Comparison of ENCODE assay signal across 16 cellular contexts in the genomic region with DNA sequence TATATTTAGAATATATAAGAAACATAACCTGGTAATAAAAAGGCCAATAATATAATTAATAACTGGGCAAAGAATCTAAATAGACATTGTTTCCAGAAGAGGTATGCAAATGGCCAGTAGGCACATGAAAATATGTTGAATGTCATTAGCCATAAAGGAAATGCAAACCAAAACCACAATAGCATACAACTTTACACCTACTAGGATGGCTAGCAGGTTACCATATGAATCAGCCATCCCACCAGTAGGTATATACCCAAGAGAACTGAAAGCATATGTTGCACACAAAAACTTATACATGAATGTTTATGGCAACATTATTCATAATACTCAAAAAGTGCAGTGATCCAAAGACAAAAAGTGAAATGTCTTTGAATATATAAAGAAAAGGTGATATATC. TPM values are rescaled to one million over a fixed set of nuclear protein-coding genes. Genes with fewer than 3 reads are reported as not detected.
DNase-seq lines count a peak whose midpoint lies in the region; ATAC-seq and TF ChIP-seq lines count a peak whose summit lies in the region.
"Had no signal": no experiment of that assay in that cellular context is flagged by ENCODE, and none has a peak within 500 bp of the region (broad histone marks: within the 10 kb centered on the region; RNA-seq: fewer than 3 reads in every experiment).

No MANE protein-coding gene starts in this region.

- H3K79me1 ChIP-seq in H9 (ENCODE audit: insufficient read depth, low read depth, low read length, poor library complexity, severe bottlenecking) = no peaks in the 10 kb centered on the region

- no peaks in the 10 kb centered on the region for H3K23me2 ChIP-seq in H9 (ENCODE audit: insufficient read length, low read depth, low read length, poor library complexity, severe bottlenecking)

- no peaks in the 10 kb centered on the region for H3K36me3 Mint-ChIP-seq in H9 (ENCODE audit: insufficient read depth in 1 of 3, low read depth in 3 of 3)
- H3K36me3 Mint-ChIP-seq: T-cell had no signal

- no peak overlapping the region for H2BK15ac ChIP-seq in H9 (ENCODE audit: low read depth, low read length)

- TF ChIP-seq EP300 in stomach (IDR thresholded peaks at IDR 0.05) = no peak

- no peak overlapping the region for H2AFZ ChIP-seq in H9 (ENCODE audit: low read length)

- H2BK12ac ChIP-seq in H9 (ENCODE audit: insufficient read length, low read depth, low read length) = no peak overlapping the region

- H3K27me3 Mint-ChIP-seq in H9 (ENCODE audit: low read depth) = no peaks in the 10 kb centered on the region

- H3K23ac ChIP-seq in H9 (ENCODE audit: insufficient read length, low read depth, low read length) = no peak overlapping the region

- H3K9me3 ChIP-seq in H9 (ENCODE audit: control insufficient read depth, low read depth, low read length) = no peaks in the 10 kb centered on the region
- H3K9me3 ChIP-seq in stomach = no peaks in the 10 kb centered on the region
- H3K9me3 ChIP-seq: psoas muscle had no signal

- no peak for TF ChIP-seq CTCF in GM10266 (IDR thresholded peaks at IDR 0.05; ENCODE audit: control insufficient read depth, insufficient read depth, low read depth, missing control alignments)
- no peak for TF ChIP-seq CTCF in H9 (conservative IDR thresholded peaks at IDR 0.05)
- TF ChIP-seq CTCF in stomach (IDR thresholded peaks at IDR 0.05) = no peak

- no peak overlapping the region for H3K27ac Mint-ChIP-seq in H9
- H3K27ac Mint-ChIP-seq: T-cell had no signal

- no peak overlapping the region for H3T11ph ChIP-seq in H9 (ENCODE audit: low read length)

- no peaks in the 10 kb centered on the region for H3K79me2 ChIP-seq in H9 (ENCODE audit: insufficient read depth, low read length)

- no peaks in the 10 kb centered on the region; the same call in 1 of the 2 replicates for H3K4me1 ChIP-seq in H9 (ENCODE audit: insufficient read depth, low read length)
- no peaks in the 10 kb centered on the region for H3K4me1 ChIP-seq in stomach
- H3K4me1 ChIP-seq: psoas muscle had no signal

- ATAC-seq in GM19328 (IDR thresholded peaks at IDR 0.05; ENCODE audit: unreplicated experiment) (peak; percentile 77), HG02610 (IDR thresholded peaks at IDR 0.05; ENCODE audit: unreplicated experiment) (peak; percentile 95), HG03354 (IDR thresholded peaks at IDR 0.05; ENCODE audit: poor library complexity, severe bottlenecking, unreplicated experiment) (peak; percentile 90)
- ATAC-seq: esophagus mucosa, psoas muscle, T-cell had no signal

- TF ChIP-seq POLR2A in stomach (IDR thresholded peaks at IDR 0.05) = no peak

- DNase-seq in GM10266 (ENCODE audit: extremely low spot score) = peak; percentile 21
- no peak for DNase-seq in stimulated activated CD4-positive, alpha-beta T cell treated with anti-CD3 and anti-CD28 coated beads, Interleukin-2, amount 100 ng/mL, for 48 hours
- no peak for DNase-seq in inferior parietal cortex (ENCODE audit: extremely low spot score)
- no peak for DNase-seq in H9
- no peak for DNase-seq in stomach
- DNase-seq: activated CD4-positive, alpha-beta T cell treated with anti-CD3 and anti-CD28 coated beads for 4 hours; activated naive CD4-positive, alpha-beta T cell; NCI-H146; psoas muscle; substantia nigra; T-cell had no signal

- H2BK120ac ChIP-seq in H9 (ENCODE audit: low read depth, low read length, poor library complexity, severe bottlenecking) = no peak overlapping the region

- no peak overlapping the region for H3K9ac ChIP-seq in H9 (ENCODE audit: extremely low read depth, insufficient read length, low read length)

- H3K4me1 Mint-ChIP-seq in H9 = no peaks in the 10 kb centered on the region
- H3K4me1 Mint-ChIP-seq: T-cell had no signal

- H4K20me1 ChIP-seq in H9 (ENCODE audit: control insufficient read depth, insufficient read depth, insufficient read length) = no peaks in the 10 kb centered on the region

- H2AK5ac ChIP-seq in H9 (ENCODE audit: insufficient read length, low read length) = no peak overlapping the region

- no peak overlapping the region for H3K4ac ChIP-seq in H9 (ENCODE audit: low read depth, low read length)

- intact Hi-C loops in stomach (cut with DNase I; ENCODE audit: low total_unique reads) = no loop called here

- no peaks in the 10 kb centered on the region for H3K27me3 ChIP-seq in H9 (ENCODE audit: insufficient read depth, low read length)
- H3K27me3 ChIP-seq in stomach = no peaks in the 10 kb centered on the region

- H2BK20ac ChIP-seq in H9 (ENCODE audit: low read depth, low read length, poor library complexity, severe bottlenecking) = no peak overlapping the region

- H2BK5ac ChIP-seq in H9 (ENCODE audit: insufficient read length, low read length) = no peak overlapping the region

- no peak overlapping the region for H3K56ac ChIP-seq in H9 (ENCODE audit: insufficient read length, low read depth, low read length)

- H4K5ac ChIP-seq in H9 (ENCODE audit: insufficient read length, low read depth, low read length) = no peak overlapping the region

- no peak overlapping the region for H3K4me3 ChIP-seq in stomach
- H3K4me3 ChIP-seq: psoas muscle had no signal

- no peak overlapping the region for H3K18ac ChIP-seq in H9 (ENCODE audit: insufficient read length, low read depth, low read length)

- no peak overlapping the region for H3K14ac ChIP-seq in H9 (ENCODE audit: insufficient read depth, low read length)

- no peak overlapping the region for H3K27ac ChIP-seq in H9 (ENCODE audit: insufficient read length, low read depth, low read length)
- no peak overlapping the region for H3K27ac ChIP-seq in stomach
- H3K27ac ChIP-seq: psoas muscle had no signal

- no peak overlapping the region for H4K8ac ChIP-seq in H9 (replicated peaks; ENCODE audit: insufficient read length, low read depth, low read length)

- H3K4me3 Mint-ChIP-seq in H9 = no peak overlapping the region
- H3K4me3 Mint-ChIP-seq: T-cell had no signal

- no peaks in the 10 kb centered on the region for H3K9me3 Mint-ChIP-seq in H9
- H3K9me3 Mint-ChIP-seq: T-cell had no signal

- H3K4me2 ChIP-seq in H9 (ENCODE audit: insufficient read depth, insufficient read length, low read length) = no peak overlapping the region

- H3K36me3 ChIP-seq in stomach = no peaks in the 10 kb centered on the region

- H4K91ac ChIP-seq in H9 (ENCODE audit: insufficient read length, low read depth, low read length) = no peak overlapping the region

RNA-seq across cellular contexts. Expression of gene OR2D2, which starts 2.7 kb away (rescaled TPM):
- total RNA-seq in H9 (2021) (0.26 and 0.79 TPM in 2 replicates), stomach (not detected)
- not detected for polyA plus RNA-seq in stomach
- total RNA-seq: A673, psoas muscle, T-cell had no signal
- polyA plus RNA-seq: psoas muscle had no signal

RNA-seq across cellular contexts. Expression of gene OR10A4, which starts 18.6 kb away (rescaled TPM):
- not detected in 2 replicates for total RNA-seq in H9 (2021)
- not detected for total RNA-seq in stomach
- not detected for polyA plus RNA-seq in stomach
- total RNA-seq: A673, esophagus mucosa, psoas muscle, T-cell had no signal
- polyA plus RNA-seq: psoas muscle had no signal

RNA-seq across cellular contexts. Expression of gene OR2D3, which starts 25.8 kb away (rescaled TPM):
- total RNA-seq in H9 (2021) = not detected in 2 replicates
- not detected for total RNA-seq in stomach
- not detected for polyA plus RNA-seq in stomach
- total RNA-seq: A673, esophagus mucosa, psoas muscle, T-cell had no signal
- polyA plus RNA-seq: psoas muscle had no signal

RNA-seq across cellular contexts. Expression of gene ZNF215, which starts 31.2 kb away (rescaled TPM):
- total RNA-seq in H9 (2021) = 18.0 and 18.2 TPM in 2 replicates
- 10 to 100 TPM in 1 of 5 donors, 1 to 10 TPM in 3, under 1 TPM in 1; 0.89 to 12.3 (median 2.4) TPM for total RNA-seq in stomach
- polyA plus RNA-seq in stomach = under 1 TPM in 2 of 3 donors, not detected in 1; 0.46 to 0.98 TPM

RNA-seq across cellular contexts. Expression of gene OR10A2, which starts 32.2 kb away (rescaled TPM):
- not detected in 2 replicates for total RNA-seq in H9 (2021)
- total RNA-seq in stomach = not detected
- polyA plus RNA-seq in stomach = not detected
- total RNA-seq: A673, esophagus mucosa, psoas muscle, T-cell had no signal
- polyA plus RNA-seq: psoas muscle had no signal
